Comparison of ENCODE assay signal across 25 cellular contexts in genomic region chr13:23858586-23858985, GRCh38. TPM values are rescaled to one million over a fixed set of nuclear protein-coding genes. Genes with fewer than 3 reads are reported as not detected.
"Had no signal": no experiment of that assay in that cellular context is flagged by ENCODE, and none has a peak within 500 bp of the region (broad histone marks: within the 10 kb centered on the region; RNA-seq: fewer than 3 reads in every experiment).

No MANE protein-coding gene starts in this region.

- ATAC-seq: effector memory CD8-positive, alpha-beta T cell; foreskin keratinocyte; left ventricle myocardium superior; mucosa of descending colon; right lobe of liver; stimulated activated naive B cell treated with anti-CD40 and anti-IgM and Interleukin-4, amounts not matched to agents 10 μg/mL and 1 μg/mL and 100 μg/mL, for 72 hours had no signal

- H3K9ac ChIP-seq: parathyroid adenoma had no signal

- H3K4me1 ChIP-seq: parathyroid adenoma, right lobe of liver, testis, vagina had no signal

- H3K27me3 ChIP-seq: foreskin keratinocyte, right lobe of liver, testis, vagina had no signal

- H3K79me2 ChIP-seq: parathyroid adenoma had no signal

- H3K9me3 ChIP-seq: mucosa of descending colon, right lobe of liver, testis, vagina had no signal

- H3K4me1 Mint-ChIP-seq: activated naive CD4-positive, alpha-beta T cell treated with anti-CD3 and anti-CD28 coated beads, Interleukin-2, amount 50 U/mL, for 24 hours; immature natural killer cell had no signal

- H3K9me3 Mint-ChIP-seq: activated naive CD4-positive, alpha-beta T cell treated with anti-CD3 and anti-CD28 coated beads, Interleukin-2, amount 50 U/mL, for 24 hours; brain; dendritic cell treated with granulocyte-macrophage colony-stimulating factor and Interleukin-4, amounts not matched to agents 40 ng/mL and 50 ng/mL, for 4 days; effector memory CD8-positive, alpha-beta T cell; immature natural killer cell; nephron progenitor cell; stimulated activated naive B cell treated with anti-CD40 and anti-IgM and Interleukin-4, amounts not matched to agents 10 μg/mL and 1 μg/mL and 100 μg/mL, for 72 hours; T-helper 2 cell treated with Interferon-gamma antibody and Interleukin-4, amounts not matched to agents 5 μg/mL and 100 μg/mL, for 36 hours had no signal

- DNase-seq: activated CD4-positive, alpha-beta T cell treated with anti-CD3 and anti-CD28 coated beads for 1 hour; activated gamma-delta T cell treated with Interleukin-2 at 50 U/mL for 16 hours; activated T-cell treated with anti-CD3 and anti-CD28 coated beads, Interleukin-2, amount 50 U/mL, for 1 hour; anterior cingulate cortex; effector memory CD8-positive, alpha-beta T cell; foreskin keratinocyte; immature natural killer cell; kidney glomerular epithelial cell; left ventricle myocardium superior; mesendoderm; mucosa of descending colon; nephron progenitor cell; right lobe of liver; stimulated activated CD4-positive, alpha-beta T cell treated with anti-CD3 and anti-CD28 coated beads, Interleukin-1b, Interleukin-23, amount 100 ng/mL, for 48 hours; stimulated activated naive B cell treated with anti-CD40 and anti-IgM and Interleukin-4, amounts not matched to agents 10 μg/mL and 1 μg/mL and 100 μg/mL, for 72 hours; testis; trophoblast cell had no signal

- H2AFZ ChIP-seq: parathyroid adenoma had no signal

- H3K4me3 Mint-ChIP-seq: activated naive CD4-positive, alpha-beta T cell treated with anti-CD3 and anti-CD28 coated beads, Interleukin-2, amount 50 U/mL, for 24 hours; brain; dendritic cell treated with granulocyte-macrophage colony-stimulating factor and Interleukin-4, amounts not matched to agents 40 ng/mL and 50 ng/mL, for 4 days; effector memory CD8-positive, alpha-beta T cell; immature natural killer cell; nephron progenitor cell; stimulated activated naive B cell treated with anti-CD40 and anti-IgM and Interleukin-4, amounts not matched to agents 10 μg/mL and 1 μg/mL and 100 μg/mL, for 72 hours; T-helper 2 cell treated with Interferon-gamma antibody and Interleukin-4, amounts not matched to agents 5 μg/mL and 100 μg/mL, for 36 hours had no signal

- H3K27ac Mint-ChIP-seq: activated naive CD4-positive, alpha-beta T cell treated with anti-CD3 and anti-CD28 coated beads, Interleukin-2, amount 50 U/mL, for 24 hours; dendritic cell treated with granulocyte-macrophage colony-stimulating factor and Interleukin-4, amounts not matched to agents 40 ng/mL and 50 ng/mL, for 4 days; effector memory CD8-positive, alpha-beta T cell; nephron progenitor cell; stimulated activated naive B cell treated with anti-CD40 and anti-IgM and Interleukin-4, amounts not matched to agents 10 μg/mL and 1 μg/mL and 100 μg/mL, for 72 hours; T-helper 2 cell treated with Interferon-gamma antibody and Interleukin-4, amounts not matched to agents 5 μg/mL and 100 μg/mL, for 36 hours had no signal

- H3K4me3 ChIP-seq: mucosa of descending colon, right lobe of liver, skin epidermis, testis, vagina had no signal

- H3K36me3 ChIP-seq: right lobe of liver had no signal

- H3K27ac ChIP-seq: foreskin keratinocyte, parathyroid adenoma, right lobe of liver, skin epidermis, testis, vagina had no signal

RNA-seq across cellular contexts. Expression of gene C1QTNF9B, which starts 38.7 kb away (rescaled TPM):
- total RNA-seq: chondrocyte, foreskin keratinocyte, vagina had no signal
- polyA plus RNA-seq: foreskin keratinocyte, immature natural killer cell had no signal
